Comparison of ENCODE assay signal across 8 cellular contexts in genomic region chr22:36343720-36344105, GRCh38. TPM values are rescaled to one million over a fixed set of nuclear protein-coding genes. Genes with fewer than 3 reads are reported as not detected.
DNase-seq lines count a peak whose midpoint lies in the region; ATAC-seq, FAIRE-seq and TF ChIP-seq lines count a peak whose summit lies in the region.

No MANE protein-coding gene starts in this region.

- TF ChIP-seq CTCF in sigmoid colon (IDR thresholded peaks at IDR 0.05): no peak
- no peak for TF ChIP-seq CTCF in omental fat pad (IDR thresholded peaks at IDR 0.05)

- H3K27ac ChIP-seq in sigmoid colon: peak overlapping the region; percentile 96 to 100 (median 99)

- H3K36me3 ChIP-seq in sigmoid colon: peaks cover 7 to 67% (median 43%) of the 10 kb centered on the region in 4 donors

- DNase-seq in GM12891 (ENCODE audit: insufficient read length, low spot score) (no peak), inferior parietal cortex (ENCODE audit: extremely low spot score) (peak; percentile 46), sigmoid colon (no peak), NCI-H1417 treated with DMSO at 0.1 percent for 48 hours (lab: John Stamatoyannopoulos, UW) (no peak), omental fat pad (ENCODE audit: low spot score) (no peak)
- DNase-seq in activated naive CD8-positive, alpha-beta T cell treated with anti-CD3 and anti-CD28 coated beads, Interleukin-2, amount 50 U/mL, for 24 hours: no peak

- peaks cover 0 to 96% (median 94%) of the 10 kb centered on the region in 4 donors for H3K4me1 ChIP-seq in sigmoid colon

- peaks cover 72% of the 10 kb centered on the region for H3K36me3 Mint-ChIP-seq in activated naive CD8-positive, alpha-beta T cell treated with anti-CD3 and anti-CD28 coated beads, Interleukin-2, amount 50 U/mL, for 24 hours (ENCODE audit: low read depth)

- TF ChIP-seq POLR2A in GM12891 (IDR thresholded peaks at IDR 0.05; ENCODE audit: low read depth, low read length) (0 out of 2 replicates have a peak, but pooled peaks have one; percentile 46), sigmoid colon (IDR thresholded peaks at IDR 0.05) (no peak)

- H3K9me3 ChIP-seq in sigmoid colon: no peaks in the 10 kb centered on the region

- 27 to 57% methylated on average over 9 of the region's 9 CpGs for WGBS in sigmoid colon, 2 donors

- intact Hi-C loops in sigmoid colon (cut with DNase I): no loop called here

- no peak for ATAC-seq in activated naive CD8-positive, alpha-beta T cell treated with anti-CD3 and anti-CD28 coated beads, Interleukin-2, amount 50 U/mL, for 24 hours
- no peak for ATAC-seq in HG03354 (IDR thresholded peaks at IDR 0.05; ENCODE audit: poor library complexity, severe bottlenecking, unreplicated experiment)
- ATAC-seq in omental fat pad (ENCODE audit: low FRiP score): no peak
- ATAC-seq in GM21528 (IDR thresholded peaks at IDR 0.05; ENCODE audit: low FRiP score, unreplicated experiment): no peak

- H3K27ac Mint-ChIP-seq in activated naive CD8-positive, alpha-beta T cell treated with anti-CD3 and anti-CD28 coated beads, Interleukin-2, amount 50 U/mL, for 24 hours: peak overlapping the region; percentile 88

- no peaks in the 10 kb centered on the region for H3K9me3 Mint-ChIP-seq in activated naive CD8-positive, alpha-beta T cell treated with anti-CD3 and anti-CD28 coated beads, Interleukin-2, amount 50 U/mL, for 24 hours

- H3K4me3 ChIP-seq in sigmoid colon: no peak overlapping the region

- H3K27me3 Mint-ChIP-seq in activated naive CD8-positive, alpha-beta T cell treated with anti-CD3 and anti-CD28 coated beads, Interleukin-2, amount 50 U/mL, for 24 hours: no peaks in the 10 kb centered on the region

- no peaks in the 10 kb centered on the region for H3K27me3 ChIP-seq in sigmoid colon

- H3K4me3 Mint-ChIP-seq in activated naive CD8-positive, alpha-beta T cell treated with anti-CD3 and anti-CD28 coated beads, Interleukin-2, amount 50 U/mL, for 24 hours: peak overlapping the region; percentile 73

- H3K4me1 Mint-ChIP-seq in activated naive CD8-positive, alpha-beta T cell treated with anti-CD3 and anti-CD28 coated beads, Interleukin-2, amount 50 U/mL, for 24 hours: peaks cover 90% of the 10 kb centered on the region

- FAIRE-seq in GM12891 (lab: Jason Lieb, UNC): no peak

- TF ChIP-seq EP300 in sigmoid colon (IDR thresholded peaks at IDR 0.05): no peak

TF ChIP-seq in GM12891, 5 proteins besides CTCF, POLR2A, EP300 and RAD21:
- TF ChIP-seq POU2F2 (IDR thresholded peaks at IDR 0.05; ENCODE audit: low read depth, low read length): no peak
- no peak for TF ChIP-seq POLR2AphosphoS5 (IDR thresholded peaks at IDR 0.05; ENCODE audit: low read depth, low read length)

RNA-seq across cellular contexts. Expression of gene MYH9, which starts 44.1 kb away (rescaled TPM):
- 164 TPM for polyA plus RNA-seq in GM12891 (2012; ENCODE audit: low read depth, missing spikeins)
- total RNA-seq in sigmoid colon (100 to 1,000 TPM; 147 to 273 (median 184) TPM), omental fat pad (100 to 1,000 TPM; 225 to 463 (median 370) TPM)
- 100 to 1,000 TPM in 1 of 3 donors, 10 to 100 TPM in 2; 63.7 to 307 (median 88.3) TPM for polyA plus RNA-seq in sigmoid colon
